In the genomic region with DNA sequence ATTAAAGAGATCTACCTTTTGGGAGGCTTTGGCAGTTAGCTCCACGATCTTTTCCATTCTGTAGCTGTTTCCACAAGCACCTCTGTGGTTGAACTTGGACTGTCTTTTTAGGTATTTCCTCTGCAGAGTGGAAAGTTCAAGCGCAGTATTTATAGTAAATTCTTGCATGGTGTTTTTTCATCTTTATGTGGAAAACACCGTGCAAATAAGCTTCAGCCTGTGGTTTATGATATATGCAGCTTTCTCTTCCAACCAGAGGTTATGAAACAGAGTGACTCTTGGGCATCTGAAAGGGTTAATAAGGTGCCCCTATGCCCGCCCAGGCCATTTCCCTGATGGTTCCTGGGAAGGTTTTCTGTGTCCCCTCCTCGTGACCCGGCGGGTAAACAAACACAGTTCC, we compare ENCODE assay signal across 17 cellular contexts. TPM values are rescaled to one million over a fixed set of nuclear protein-coding genes. Genes with fewer than 3 reads are reported as not detected.
DNase-seq lines count a peak whose midpoint lies in the region; ATAC-seq, FAIRE-seq and TF ChIP-seq lines count a peak whose summit lies in the region.
"Had no signal": no experiment of that assay in that cellular context is flagged by ENCODE, and none has a peak within 500 bp of the region (broad histone marks: within the 10 kb centered on the region; RNA-seq: fewer than 3 reads in every experiment).

No MANE protein-coding gene starts in this region.

- TF ChIP-seq POLR2A in HepG2 (IDR thresholded peaks at IDR 0.05; ENCODE audit: insufficient read depth in 1 of 2, low read depth in 2 of 2, low read length in 2 of 2) (no peak), right lobe of liver (IDR thresholded peaks at IDR 0.05) (no peak)

- FAIRE-seq in HepG2 (lab: Jason Lieb, UNC) = no peak
- FAIRE-seq: D721Med had no signal

- H3K4me1 ChIP-seq in HepG2 (ENCODE audit: insufficient read depth, low read length) (peaks cover 21% of the 10 kb centered on the region), right lobe of liver (peaks cover 0 to 7% (median 2%) of the 10 kb centered on the region in 4 donors), Panc1 (ENCODE audit: control insufficient read depth, insufficient read depth, low read length) (peaks cover 6% of the 10 kb centered on the region; the same call in 1 of the 2 replicates), liver (ENCODE audit: control insufficient read depth in 4 of 4, insufficient read depth in 4 of 4, low read length in 3 of 4) (peaks cover 0 to 15% (median 4%) of the 10 kb centered on the region in 4 donors), Karpas-422 (ENCODE audit: low read length) (no peaks in the 10 kb centered on the region)

- H3K9ac ChIP-seq in HepG2 (ENCODE audit: insufficient read depth, low read depth, low read length) (no peak overlapping the region), liver (ENCODE audit: low read depth in 1 of 2, low read length in 2 of 2) (no peak overlapping the region), Karpas-422 (ENCODE audit: low read length) (no peak overlapping the region)

- H3K79me2 ChIP-seq in HepG2 (ENCODE audit: insufficient read depth, low read length) (peaks cover 87% of the 10 kb centered on the region), Karpas-422 (ENCODE audit: low read length) (no peaks in the 10 kb centered on the region)

- TF ChIP-seq EP300 in HepG2 (IDR thresholded peaks at IDR 0.05; ENCODE audit: low read depth in 2 of 2, low read length in 2 of 2) (no peak), HepG2 (CRISPR knock-in tag; IDR thresholded peaks at IDR 0.05; ENCODE audit: borderline replicate concordance) (no peak)

- H3K9me3 ChIP-seq in HepG2 (ENCODE audit: low read length) (no peaks in the 10 kb centered on the region), right lobe of liver (no peaks in the 10 kb centered on the region), Panc1 (ENCODE audit: control insufficient read depth, insufficient read depth, low read depth, low read length) (no peaks in the 10 kb centered on the region), liver (ENCODE audit: control insufficient read depth in 4 of 4, low read length in 3 of 4) (no peaks in the 10 kb centered on the region), Karpas-422 (ENCODE audit: low read length) (no peaks in the 10 kb centered on the region)
- H3K9me3 ChIP-seq: ovary, spleen had no signal

- peaks cover 26 to 85% of the 10 kb centered on the region in 2 experiments for H3K36me3 ChIP-seq in HepG2 (replicated peaks in 1 of 2; ENCODE audit: control insufficient read depth in 1 of 2, insufficient read depth in 2 of 2, low read length in 2 of 2)
- H3K36me3 ChIP-seq in right lobe of liver = peaks cover 0 to 9% (median 4%) of the 10 kb centered on the region in 4 donors
- no peaks in the 10 kb centered on the region for H3K36me3 ChIP-seq in Panc1 (ENCODE audit: control insufficient read depth, insufficient read depth, low read length)
- H3K36me3 ChIP-seq in liver (ENCODE audit: control insufficient read depth in 4 of 4, insufficient read depth in 3 of 4, low read depth in 1 of 4, low read length in 3 of 4) = peaks cover 3 to 5% (median 4%) of the 10 kb centered on the region in 4 donors
- H3K36me3 ChIP-seq in Karpas-422 (ENCODE audit: insufficient read depth, low read length) = no peaks in the 10 kb centered on the region
- H3K36me3 ChIP-seq: ovary had no signal

- H3K4me3 ChIP-seq in HepG2 (replicated peaks in 1 of 3; ENCODE audit: insufficient read depth in 1 of 3, low read depth in 2 of 3, low read length in 3 of 3) = no peak overlapping the region
- H3K4me3 ChIP-seq in right lobe of liver = no peak overlapping the region
- H3K4me3 ChIP-seq in Panc1 (ENCODE audit: low read depth in 2 of 2, low read length in 2 of 2) = no peak overlapping the region
- H3K4me3 ChIP-seq in liver (ENCODE audit: low read depth in 1 of 3, low read length in 3 of 3) = no peak overlapping the region
- no peak overlapping the region for H3K4me3 ChIP-seq in Karpas-422 (ENCODE audit: low read length)
- H3K4me3 ChIP-seq: ovary, spleen had no signal

- ATAC-seq in HepG2 (no peak), right lobe of liver (no peak), Panc1 (no peak), GM18873 (IDR thresholded peaks at IDR 0.05; ENCODE audit: low FRiP score, unreplicated experiment) (no peak), HG02973 (IDR thresholded peaks at IDR 0.05; ENCODE audit: unreplicated experiment) (no peak)

- H4K20me1 ChIP-seq in HepG2 (ENCODE audit: insufficient read depth, low read length) (peaks cover 76% of the 10 kb centered on the region; the same call in 1 of the 2 replicates), Karpas-422 (ENCODE audit: insufficient read depth, low read depth, low read length) (no peaks in the 10 kb centered on the region)

- H3K27me3 ChIP-seq in HepG2 (ENCODE audit: control insufficient read depth in 1 of 2, insufficient read depth in 2 of 2, low read length in 2 of 2) (no peaks in the 10 kb centered on the region), right lobe of liver (no peaks in the 10 kb centered on the region), Panc1 (ENCODE audit: control insufficient read depth, insufficient read depth, low read length) (no peaks in the 10 kb centered on the region), liver (ENCODE audit: control insufficient read depth in 4 of 4, insufficient read depth in 4 of 4, low read length in 3 of 4) (no peaks in the 10 kb centered on the region), Karpas-422 (ENCODE audit: low read length) (no peaks in the 10 kb centered on the region)
- H3K27me3 ChIP-seq: foreskin keratinocyte, ovary, spleen had no signal

- WGBS in HepG2 (ENCODE audit: low lambda C conversion rate) = 89% methylated on average over 7 of the region's 7 CpGs
- WGBS in right lobe of liver (ENCODE audit: insufficient coverage, low coverage, low lambda C conversion rate, missing lambda C conversion rate) = 64% methylated on average over 7 of the region's 7 CpGs
- 63% methylated on average over 7 of the region's 7 CpGs for WGBS in liver

- TF ChIP-seq CTCF in HepG2 (CRISPR knock-in tag; IDR thresholded peaks at IDR 0.05) = no peak
- TF ChIP-seq CTCF in right lobe of liver (IDR thresholded peaks at IDR 0.05) = no peak
- no peak for TF ChIP-seq CTCF in Panc1 (IDR thresholded peaks at IDR 0.05)
- TF ChIP-seq CTCF in liver (IDR thresholded peaks at IDR 0.05; ENCODE audit: low read depth, low read length, missing input control) = no peak

- H3K4me2 ChIP-seq in HepG2 (ENCODE audit: low read depth, low read length) = no peak overlapping the region
- no peak overlapping the region for H3K4me2 ChIP-seq in Karpas-422 (ENCODE audit: low read depth, low read length, poor library complexity, severe bottlenecking)

- H3K27ac ChIP-seq in HepG2 (ENCODE audit: extremely low read length, insufficient read depth, low read length) (no peak overlapping the region), right lobe of liver (no peak overlapping the region), Panc1 (ENCODE audit: low read length) (peak overlapping the region; percentile 17; the same call in 1 of the 2 replicates), liver (ENCODE audit: low read depth in 1 of 2, low read length in 2 of 2) (no peak overlapping the region), Karpas-422 (ENCODE audit: low read length) (no peak overlapping the region)
- H3K27ac ChIP-seq: foreskin keratinocyte, ovary had no signal

- CTCF ChIA-PET in HepG2 (lab: Yijun Ruan, JAX; ENCODE audit: low intra/inter-chr PET ratio, low total read pairs) (no interaction called here), Panc1 (lab: Charles Lee) (no interaction called here)

- intact Hi-C loops in HepG2 (cut with micrococcal nuclease; ENCODE audit: unreplicated experiment) = no loop called here
- intact Hi-C loops in right lobe of liver (cut with DNase I) = no loop called here
- intact Hi-C loops in Panc1 (cut with micrococcal nuclease; ENCODE audit: unreplicated experiment) = no loop called here

- in situ Hi-C loops in HepG2 (cut with HindIII; ENCODE audit: extremely low pct_ligation_motif_present, low pct_unique_long_range_greater_than_20kb) (no loop called here), Panc1 (cut with HindIII; ENCODE audit: low pct_unique_long_range_greater_than_20kb, low sequenced_read_pairs) (no loop called here)

- DNase-seq in HepG2 (ENCODE audit: low spot score) (no peak), right lobe of liver (no peak), Panc1 (ENCODE audit: low read depth, low spot score) (no peak), Karpas-422 (no peak)
- DNase-seq in activated CD4-positive, alpha-beta T cell treated with anti-CD3 and anti-CD28 coated beads for 4 hours = no peak
- DNase-seq: activated CD4-positive, alpha-beta memory T cell treated with anti-CD3 and anti-CD28 coated beads, Interleukin-2, amount 10 ng/mL, durations not matched to agents 7 days and 5 days; effector CD4-positive, alpha-beta T cell; KBM-7; spleen had no signal

- BruUV-seq in HepG2 (replicated peaks; lab: Mats Ljungman, UMichigan) = no TSS peak
- BruUV-seq in Panc1 (replicated peaks; lab: Mats Ljungman, UMichigan) = no TSS peak

- no peaks in the 10 kb centered on the region for H3K9me2 ChIP-seq in Karpas-422 (replicated peaks; ENCODE audit: insufficient read depth, low read length)

- H2AFZ ChIP-seq in HepG2 (ENCODE audit: low read length) (no peak overlapping the region), Karpas-422 (ENCODE audit: low read length) (no peak overlapping the region)

- TF ChIP-seq RAD21 in HepG2 (CRISPR knock-in tag; IDR thresholded peaks at IDR 0.05) = no peak
- no peak for TF ChIP-seq RAD21 in liver (IDR thresholded peaks at IDR 0.05)

- POLR2A ChIA-PET in HepG2 (lab: Yijun Ruan, JAX) = no interaction called here
- POLR2A ChIA-PET in Panc1 (lab: Charles Lee) = no interaction called here

RNA-seq across cellular contexts. Expression of gene RNF113B, which starts 39.6 kb away (rescaled TPM):
- total RNA-seq in HepG2 (2016; rRNA removed; fragmentation: Illumina TruSeq; extraction: Trizol) (not detected in 2 replicates), right lobe of liver (not detected), Panc1 (2021; ENCODE audit: unreplicated experiment) (not detected), liver (not detected)
- not detected in 2 replicates for total RNA-seq in HepG2 (2016; cell fraction: cytosol; rRNA removed; fragmentation: Illumina TruSeq; extraction: Trizol; ENCODE audit: low read depth)
- not detected in 2 replicates for total RNA-seq in HepG2 (2016; cell fraction: insoluble cytoplasmic fraction; rRNA removed; fragmentation: Illumina TruSeq; extraction: Trizol)
- not detected in 2 replicates for total RNA-seq in HepG2 (2016; cell fraction: membrane; rRNA removed; fragmentation: Illumina TruSeq; extraction: Trizol)
- total RNA-seq in HepG2 (2016; cell fraction: nucleus; rRNA removed; fragmentation: Illumina TruSeq; extraction: Trizol) = not detected in 2 replicates
- polyA plus RNA-seq in HepG2 (2011; rRNA removed) (not detected in 2 replicates), liver (under 1 TPM in 1 of 2 donors, not detected in 1; 0.64 TPM)
- polyA plus RNA-seq in HepG2 (2011; cell fraction: cytosol; rRNA removed) = not detected in 2 replicates
- not detected in 2 replicates for polyA plus RNA-seq in HepG2 (2011; cell fraction: nucleus; rRNA removed)
- 0.15 TPM in 1 of 2 replicates, not detected in the other for polyA plus RNA-seq in HepG2 (2012)
- not detected in 2 replicates for polyA plus RNA-seq in HepG2 (2016; cell fraction: cytosol; fragmentation: Illumina TruSeq; extraction: Trizol; ENCODE audit: low read depth)
- polyA plus RNA-seq in HepG2 (2016; cell fraction: insoluble cytoplasmic fraction; fragmentation: Illumina TruSeq; extraction: Trizol; ENCODE audit: low read depth) = not detected in 2 replicates
- not detected in 2 replicates for polyA plus RNA-seq in HepG2 (2016; cell fraction: membrane; fragmentation: Illumina TruSeq; extraction: Trizol; ENCODE audit: low read depth)
- polyA plus RNA-seq in HepG2 (2016; cell fraction: nucleus; fragmentation: Illumina TruSeq; extraction: Trizol; ENCODE audit: insufficient read depth, low read depth) = not detected in 2 replicates
- not detected in 2 replicates for polyA minus RNA-seq in HepG2 (2011; rRNA and poly(A)+ RNA removed; ENCODE audit: low replicate concordance)
- polyA minus RNA-seq in HepG2 (2011; cell fraction: cytosol; rRNA and poly(A)+ RNA removed) = not detected in 2 replicates
- not detected in 2 replicates for polyA minus RNA-seq in HepG2 (2011; cell fraction: nucleus; rRNA and poly(A)+ RNA removed)
- polyA plus RNA-seq in Panc1 (2012; ENCODE audit: insufficient read length) = not detected
- not detected in 2 replicates for total RNA-seq in Karpas-422 (2014; rRNA removed; shearing (Covaris generic); ENCODE audit: low replicate concordance)
- total RNA-seq: activated CD4-positive, alpha-beta memory T cell treated with anti-CD3 and anti-CD28 coated beads, Interleukin-2, amount 10 ng/mL, durations not matched to agents 7 days and 5 days; aorta; foreskin keratinocyte; mesenteric fat pad; ovary; spleen had no signal
- polyA plus RNA-seq: aorta, foreskin keratinocyte, spleen had no signal
